In the genomic region with DNA sequence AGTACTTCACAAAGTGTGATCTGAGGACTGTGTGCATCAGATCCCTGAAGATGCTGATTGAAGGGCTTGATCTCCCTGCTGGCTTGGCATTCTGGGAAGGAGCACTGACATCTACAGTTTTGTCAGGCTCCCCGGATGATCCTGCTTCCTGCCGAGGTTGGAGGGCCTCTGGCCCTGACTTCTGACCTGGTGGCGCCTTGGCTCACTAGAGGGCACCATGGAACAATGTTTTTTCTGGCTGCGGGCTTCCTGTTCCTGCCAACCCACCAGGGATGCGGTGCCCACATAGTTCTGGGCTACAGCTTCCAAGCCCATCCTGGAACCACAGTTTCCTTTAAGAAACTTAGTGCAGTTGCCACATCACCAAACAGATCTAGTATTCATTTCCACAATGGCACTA, we compare ENCODE assay signal across 9 cellular contexts. TPM values are rescaled to one million over a fixed set of nuclear protein-coding genes. Genes with fewer than 3 reads are reported as not detected.
A peak's percentile ranks its signal among the peaks of the same experiment; 100 is the strongest.
DNase-seq lines count a peak whose midpoint lies in the region; ATAC-seq and TF ChIP-seq lines count a peak whose summit lies in the region.
"Had no signal": no experiment of that assay in that cellular context is flagged by ENCODE, and none has a peak within 500 bp of the region (broad histone marks: within the 10 kb centered on the region; RNA-seq: fewer than 3 reads in every experiment).

No MANE protein-coding gene starts in this region.

- peak in 1 of 2 experiments; percentile 32 for DNase-seq in Caco-2
- DNase-seq in KG1 (lab: John Stamatoyannopoulos, UW) = peak; percentile 22
- DNase-seq in ascending aorta (ENCODE audit: low spot score in 2 of 2) = no peak
- peak; percentile 73 for DNase-seq in medulla oblongata (ENCODE audit: extremely low spot score)
- no peak for DNase-seq in OCI-M2 (lab: John Stamatoyannopoulos, UW; ENCODE audit: unreplicated experiment)
- no peak for DNase-seq in activated CD8-positive, alpha-beta memory T cell treated with anti-CD3 and anti-CD28 coated beads, Interleukin-2, amount 10 ng/mL, durations not matched to agents 7 days and 5 days

- no peaks in the 10 kb centered on the region for H3K27me3 Mint-ChIP-seq in Caco-2 (ENCODE audit: insufficient read depth, unreplicated experiment)
- no peaks in the 10 kb centered on the region for H3K27me3 Mint-ChIP-seq in activated CD8-positive, alpha-beta memory T cell treated with anti-CD3 and anti-CD28 coated beads, Interleukin-2, amount 10 ng/mL, durations not matched to agents 7 days and 5 days

- TF ChIP-seq CTCF in Caco-2 (IDR thresholded peaks at IDR 0.05; ENCODE audit: insufficient read depth in 1 of 2, low read depth in 1 of 2, low read length in 1 of 2, severe bottlenecking in 1 of 2, unreplicated experiment in 1 of 2) = peak; percentile 11 to 19
- peak in 2 of 3 experiments; percentile 20 to 39 for TF ChIP-seq CTCF in ascending aorta (IDR thresholded peaks at IDR 0.05)

- no peaks in the 10 kb centered on the region for H3K36me3 ChIP-seq in Caco-2 (ENCODE audit: control insufficient read depth, insufficient read depth, low read length)
- no peaks in the 10 kb centered on the region for H3K36me3 ChIP-seq in ascending aorta

- no peak for ATAC-seq in HG02571 (IDR thresholded peaks at IDR 0.05; ENCODE audit: unreplicated experiment)
- ATAC-seq in activated CD8-positive, alpha-beta memory T cell treated with anti-CD3 and anti-CD28 coated beads, Interleukin-2, amount 10 ng/mL, durations not matched to agents 7 days and 5 days = no peak
- ATAC-seq in GM21717 (IDR thresholded peaks at IDR 0.05; ENCODE audit: unreplicated experiment) = no peak
- ATAC-seq: body of pancreas had no signal

- CTCF ChIA-PET in Caco-2 (lab: Charles Lee) = no interaction called here
- CTCF ChIA-PET in activated CD8-positive, alpha-beta memory T cell treated with anti-CD3 and anti-CD28 coated beads, Interleukin-2, amount 10 ng/mL, durations not matched to agents 7 days and 5 days (lab: Charles Lee) = no interaction called here

- POLR2A ChIA-PET in Caco-2 (lab: Charles Lee) = no interaction called here

- H3K4me1 ChIP-seq in Caco-2 (peaks cover 6% of the 10 kb centered on the region; the same call in 1 of the 2 replicates), ascending aorta (peaks cover 0 to 13% of the 10 kb centered on the region in 2 donors)

- no peaks in the 10 kb centered on the region for H3K9me3 Mint-ChIP-seq in Caco-2 (ENCODE audit: unreplicated experiment)
- no peaks in the 10 kb centered on the region for H3K9me3 Mint-ChIP-seq in activated CD8-positive, alpha-beta memory T cell treated with anti-CD3 and anti-CD28 coated beads, Interleukin-2, amount 10 ng/mL, durations not matched to agents 7 days and 5 days (ENCODE audit: low read depth)

- H3K4me1 Mint-ChIP-seq in Caco-2 (ENCODE audit: low read depth, unreplicated experiment) = peaks cover 21% of the 10 kb centered on the region
- no peaks in the 10 kb centered on the region for H3K4me1 Mint-ChIP-seq in activated CD8-positive, alpha-beta memory T cell treated with anti-CD3 and anti-CD28 coated beads, Interleukin-2, amount 10 ng/mL, durations not matched to agents 7 days and 5 days

- H3K36me3 Mint-ChIP-seq in Caco-2 (ENCODE audit: insufficient read depth, unreplicated experiment) = no peaks in the 10 kb centered on the region
- no peaks in the 10 kb centered on the region for H3K36me3 Mint-ChIP-seq in activated CD8-positive, alpha-beta memory T cell treated with anti-CD3 and anti-CD28 coated beads, Interleukin-2, amount 10 ng/mL, durations not matched to agents 7 days and 5 days

- H3K4me3 ChIP-seq in Caco-2 (ENCODE audit: low read depth, low read length) (no peak overlapping the region), ascending aorta (no peak overlapping the region)
- H3K4me3 ChIP-seq: body of pancreas had no signal

- no peaks in the 10 kb centered on the region for H3K9me3 ChIP-seq in Caco-2
- H3K9me3 ChIP-seq in ascending aorta = no peaks in the 10 kb centered on the region
- H3K9me3 ChIP-seq: body of pancreas had no signal

- H3K27ac Mint-ChIP-seq in Caco-2 (ENCODE audit: unreplicated experiment) = no peak overlapping the region
- no peak overlapping the region for H3K27ac Mint-ChIP-seq in activated CD8-positive, alpha-beta memory T cell treated with anti-CD3 and anti-CD28 coated beads, Interleukin-2, amount 10 ng/mL, durations not matched to agents 7 days and 5 days

- no TSS peak for BruUV-seq in Caco-2 (replicated peaks; lab: Mats Ljungman, UMichigan)

- no peaks in the 10 kb centered on the region for H3K27me3 ChIP-seq in Caco-2 (replicated peaks; ENCODE audit: control insufficient read depth, insufficient read depth, low read length)
- no peaks in the 10 kb centered on the region for H3K27me3 ChIP-seq in ascending aorta
- H3K27me3 ChIP-seq: body of pancreas had no signal

- H3K4me3 Mint-ChIP-seq in Caco-2 (ENCODE audit: unreplicated experiment) = no peak overlapping the region
- no peak overlapping the region for H3K4me3 Mint-ChIP-seq in activated CD8-positive, alpha-beta memory T cell treated with anti-CD3 and anti-CD28 coated beads, Interleukin-2, amount 10 ng/mL, durations not matched to agents 7 days and 5 days

- no peak overlapping the region for H3K27ac ChIP-seq in ascending aorta
- H3K27ac ChIP-seq: body of pancreas had no signal

- intact Hi-C loops in Caco-2 (cut with micrococcal nuclease; ENCODE audit: unreplicated experiment) = no loop called here
- intact Hi-C loops in ascending aorta (cut with DNase I) = no loop called here

RNA-seq across cellular contexts. Expression of gene RASAL2, which starts 38.8 kb away (rescaled TPM):
- total RNA-seq in Caco-2 (2022) (36.8 and 37.2 TPM in 2 replicates), ascending aorta (57.5 TPM)
- total RNA-seq in activated CD8-positive, alpha-beta memory T cell treated with anti-CD3 and anti-CD28 coated beads, Interleukin-2, amount 10 ng/mL, durations not matched to agents 7 days and 5 days = not detected

Comparison
In these comparisons a context has a peak if more than half of its experiments do, and no peak if none do; other contexts are left out.
1. DNase-seq: peak in KG1 (single experiment) and medulla oblongata (single experiment); none in ascending aorta (0 of 2), OCI-M2 (single experiment) and activated CD8-positive, alpha-beta memory T cell treated with anti-CD3 and anti-CD28 coated beads, Interleukin-2, amount 10 ng/mL, durations not matched to agents 7 days and 5 days (single experiment).
2. RNA of gene RASAL2, which starts 38.8 kb away (total RNA-seq): 57.5 TPM in ascending aorta (single experiment) and 36.8 to 37.2 TPM in Caco-2; not detected in activated CD8-positive, alpha-beta memory T cell treated with anti-CD3 and anti-CD28 coated beads, Interleukin-2, amount 10 ng/mL, durations not matched to agents 7 days and 5 days; every median in the first group is over 10 times any median in the second.